7 cellular contexts compared by ENCODE assay signal in the genomic region with DNA sequence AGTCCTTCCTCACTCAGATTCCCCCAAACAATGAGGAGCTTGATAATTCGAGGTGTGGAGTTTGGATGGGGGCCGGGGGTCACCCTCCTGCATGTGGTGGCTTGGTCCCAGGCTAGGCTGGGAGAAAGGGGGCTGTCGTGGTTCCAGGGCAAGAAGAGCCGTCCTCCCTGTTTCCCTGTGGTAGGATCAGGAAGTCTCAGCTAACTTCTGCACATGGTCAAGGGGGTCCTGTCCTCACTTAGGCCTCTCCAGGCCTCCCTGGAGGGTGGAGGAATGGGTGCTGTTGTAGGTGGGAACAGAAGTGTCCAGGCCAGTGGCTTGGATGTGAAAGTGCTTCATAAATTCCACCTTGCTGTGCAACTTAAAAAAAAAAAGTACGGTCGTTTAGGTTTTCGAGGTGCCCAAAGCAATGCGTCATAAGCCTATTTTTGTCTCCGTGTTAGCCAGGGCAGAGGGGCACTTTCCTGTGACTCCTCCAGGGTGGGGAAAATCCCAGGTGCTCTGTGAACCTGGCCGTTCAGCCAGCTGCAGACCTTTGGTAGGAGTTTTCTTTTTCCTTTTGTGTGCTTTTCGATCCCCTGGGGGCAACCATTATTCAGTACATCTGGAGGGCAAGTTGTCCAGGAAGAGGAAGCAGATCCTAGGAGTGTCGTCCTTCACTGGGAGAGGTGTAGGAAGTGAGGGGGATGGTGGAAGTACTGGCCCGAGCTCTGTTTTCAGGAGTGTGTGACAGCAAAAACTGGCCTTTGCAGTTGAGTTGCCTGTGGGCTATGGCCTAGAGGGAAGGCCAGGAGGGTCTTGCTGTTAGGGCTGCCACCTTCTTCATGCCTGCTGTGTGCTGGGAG. TPM values are rescaled to one million over a fixed set of nuclear protein-coding genes. Genes with fewer than 3 reads are reported as not detected.
DNase-seq lines count a peak whose midpoint lies in the region; ATAC-seq, FAIRE-seq and TF ChIP-seq lines count a peak whose summit lies in the region.

No MANE protein-coding gene starts in this region.

- H3K18ac ChIP-seq in IMR-90 (ENCODE audit: low read depth, low read length): no peak overlapping the region

- H3K4me1 ChIP-seq in IMR-90 (ENCODE audit: control insufficient read depth, insufficient read depth, low read length): peaks cover 36% of the 10 kb centered on the region
- H3K4me1 ChIP-seq in adrenal gland (replicated peaks in 1 of 2): peaks cover 51 to 77% of the 10 kb centered on the region in 2 donors

- no peaks in the 10 kb centered on the region for H3K36me3 ChIP-seq in IMR-90 (ENCODE audit: control insufficient read depth, insufficient read depth, low read length)
- H3K36me3 ChIP-seq in adrenal gland (replicated peaks in 1 of 2): no peaks in the 10 kb centered on the region

- H3K4me3 ChIP-seq in IMR-90 (ENCODE audit: insufficient read depth, low read depth, low read length) (no peak overlapping the region), adrenal gland (no peak overlapping the region)

- H2AFZ ChIP-seq in IMR-90 (replicated peaks; ENCODE audit: low read length, poor library complexity): no peak overlapping the region

- CTCF ChIA-PET in IMR-90 (lab: Yijun Ruan, JAX): interaction anchor here (0.6 kb wide), 2 partner anchors 34 to 1004 kb away, joined by 3 to 5 read pairs; no protein-coding TSS in a partner anchor

- TF ChIP-seq POLR2A in GM12891 (IDR thresholded peaks at IDR 0.05; ENCODE audit: low read depth, low read length): no peak
- no peak for TF ChIP-seq POLR2A in IMR-90 (IDR thresholded peaks at IDR 0.05; ENCODE audit: low read depth, low read length)
- no peak for TF ChIP-seq POLR2A in adrenal gland (IDR thresholded peaks at IDR 0.05)

- no peak overlapping the region for H2AK9ac ChIP-seq in IMR-90 (replicated peaks; ENCODE audit: low read depth, low read length, poor library complexity)

- H3K9me1 ChIP-seq in IMR-90 (ENCODE audit: insufficient read depth, low read length): peaks cover 35% of the 10 kb centered on the region

- 88% methylated on average over 4 of the region's 13 CpGs; no CpG with 5 or more reads in 1 of the 2 experiments for WGBS in IMR-90 (ENCODE audit: extremely low coverage in 2 of 2, insufficient read length in 1 of 2), 2 experiments
- 64 to 80% (median 65%) methylated on average over 12 to 13 of the region's 13 CpGs for WGBS in adrenal gland, 4 donors

- H3K9me3 Mint-ChIP-seq in naive thymus-derived CD8-positive, alpha-beta T cell: peaks cover 0 to 3% (median 0%) of the 10 kb centered on the region in 9 donors

- no peak for FAIRE-seq in GM12891 (lab: Jason Lieb, UNC)

- H3K9me3 ChIP-seq in IMR-90 (ENCODE audit: control insufficient read depth, insufficient read depth, low read length) (no peaks in the 10 kb centered on the region), adrenal gland (replicated peaks in 1 of 3) (no peaks in the 10 kb centered on the region)

- no peak for TF ChIP-seq CTCF in IMR-90 (conservative IDR thresholded peaks at IDR 0.05; ENCODE audit: low read depth, low read length)
- no peak for TF ChIP-seq CTCF in adrenal gland (IDR thresholded peaks at IDR 0.05)

- H3K9ac ChIP-seq in IMR-90 (ENCODE audit: low read depth, low read length): no peak overlapping the region

- intact Hi-C loops in IMR-90 (cut with micrococcal nuclease) (no loop called here), adrenal gland (cut with DNase I) (loop anchor here (10.0 kb wide), 2 partner anchors 46 to 56 kb away; no protein-coding TSS in a partner anchor)

- no peak overlapping the region for H2BK5ac ChIP-seq in IMR-90 (ENCODE audit: low read depth, low read length, poor library complexity, severe bottlenecking)

- H3K27me3 Mint-ChIP-seq in naive thymus-derived CD8-positive, alpha-beta T cell: no peaks in the 10 kb centered on the region

- no peak overlapping the region for H3K14ac ChIP-seq in IMR-90 (replicated peaks; ENCODE audit: low read depth, low read length)

- peaks cover 44 to 79% of the 10 kb centered on the region in 2 experiments for H3K79me1 ChIP-seq in IMR-90 (ENCODE audit: low read depth in 1 of 2, low read length in 2 of 2)

- H3K27ac Mint-ChIP-seq in naive thymus-derived CD8-positive, alpha-beta T cell: peak overlapping the region; percentile 52 to 95 (median 90)

- H3K56ac ChIP-seq in IMR-90 (ENCODE audit: extremely low read depth, insufficient read depth, low read length): no peak overlapping the region

- POLR2A ChIA-PET in IMR-90 (lab: Charles Lee; ENCODE audit: unreplicated experiment): no interaction called here
- POLR2A ChIA-PET in naive thymus-derived CD8-positive, alpha-beta T cell (lab: Charles Lee): interaction anchor here (6.3 kb wide), 1 partner anchor 10 kb away, joined by 47 read pairs; the partner anchor contains the start of gene IGF2R

- no peak overlapping the region for H4K91ac ChIP-seq in IMR-90 (ENCODE audit: insufficient read depth, low read depth, low read length)

- H3K27ac ChIP-seq in IMR-90 (ENCODE audit: insufficient read depth, low read length) (no peak overlapping the region), adrenal gland (peak overlapping the region in 4 of 5 donors; percentile 6 to 78 (median 66))

- DNase-seq in GM12891 (ENCODE audit: insufficient read length, low spot score) (no peak), IMR-90 (no peak), adrenal gland (no peak), pons (ENCODE audit: low spot score) (no peak), D341Med (ENCODE audit: low spot score) (no peak)
- no peak for DNase-seq in naive thymus-derived CD8-positive, alpha-beta T cell

- peaks cover 87% of the 10 kb centered on the region for H4K20me1 ChIP-seq in IMR-90 (ENCODE audit: insufficient read depth, low read length)

- H4K8ac ChIP-seq in IMR-90 (ENCODE audit: low read depth in 2 of 2, low read length in 2 of 2): no peak overlapping the region

- no peak overlapping the region for H2BK15ac ChIP-seq in IMR-90 (ENCODE audit: low read depth, low read length)

- H3K4ac ChIP-seq in IMR-90 (ENCODE audit: low read depth, low read length): no peak overlapping the region

- in situ Hi-C loops in IMR-90 (cut with MboI; ENCODE audit: low sequenced_read_pairs): no loop called here

- no peak for TF ChIP-seq RAD21 in IMR-90 (IDR thresholded peaks at IDR 0.05; ENCODE audit: low read length)

- ATAC-seq in GM21360 (IDR thresholded peaks at IDR 0.05; ENCODE audit: unreplicated experiment): peak; percentile 30
- no peak for ATAC-seq in IMR-90 (ENCODE audit: low read depth)
- ATAC-seq in naive thymus-derived CD8-positive, alpha-beta T cell: no peak

- peak overlapping the region; percentile 26 to 83 (median 54) for H3K4me3 Mint-ChIP-seq in naive thymus-derived CD8-positive, alpha-beta T cell

- H3K4me1 Mint-ChIP-seq in naive thymus-derived CD8-positive, alpha-beta T cell: peaks cover 67 to 95% (median 94%) of the 10 kb centered on the region in 4 donors

- H2BK120ac ChIP-seq in IMR-90 (ENCODE audit: low read depth, low read length): no peak overlapping the region

- H3K27me3 ChIP-seq in IMR-90 (ENCODE audit: control insufficient read depth, insufficient read depth, low read length) (no peaks in the 10 kb centered on the region), adrenal gland (no peaks in the 10 kb centered on the region)

- H3K36me3 Mint-ChIP-seq in naive thymus-derived CD8-positive, alpha-beta T cell: no peaks in the 10 kb centered on the region

- no peak overlapping the region for H3K4me2 ChIP-seq in IMR-90 (ENCODE audit: low read depth, low read length)

- BruUV-seq in IMR-90 (replicated peaks; lab: Mats Ljungman, UMichigan): no TSS peak

- no peak overlapping the region for H3K23ac ChIP-seq in IMR-90 (ENCODE audit: low read depth, low read length)

- peak overlapping the region; percentile 12 for H2AK5ac ChIP-seq in IMR-90 (ENCODE audit: low read depth, low read length)

- no peak overlapping the region for H4K5ac ChIP-seq in IMR-90 (ENCODE audit: low read depth, low read length)

- H2BK20ac ChIP-seq in IMR-90 (ENCODE audit: low read depth, low read length): no peak overlapping the region

- dilution Hi-C loops in IMR-90 (cut with HindIII; ENCODE audit: low sequenced_read_pairs, unreplicated experiment): no loop called here

TF ChIP-seq in GM12891, 5 proteins besides CTCF, POLR2A, EP300 and RAD21:
- TF ChIP-seq PAX5 (IDR thresholded peaks at IDR 0.05; ENCODE audit: insufficient read depth, low read length, severe bottlenecking) (no peak), POLR2AphosphoS5 (IDR thresholded peaks at IDR 0.05; ENCODE audit: low read depth, low read length) (no peak; the same call in 1 of the 2 replicates), TAF1 (IDR thresholded peaks at IDR 0.05; ENCODE audit: low read depth, low read length) (0 out of 2 replicates have a peak, but pooled peaks have one; percentile 22), SPI1 (IDR thresholded peaks at IDR 0.05; ENCODE audit: low read depth, low read length) (peak; percentile 36), POU2F2 (IDR thresholded peaks at IDR 0.05; ENCODE audit: low read depth, low read length) (no peak)

TF ChIP-seq in IMR-90, 13 proteins besides CTCF, POLR2A, EP300 and RAD21 (continues in another document):
- TF ChIP-seq USF2 (IDR thresholded peaks at IDR 0.05; ENCODE audit: low read depth, low read length) (no peak), CHD1 (IDR thresholded peaks at IDR 0.05; ENCODE audit: low read depth, low read length) (no peak), SMC3 (IDR thresholded peaks at IDR 0.05; ENCODE audit: low read depth, low read length) (no peak), BHLHE40 (IDR thresholded peaks at IDR 0.05; ENCODE audit: low read depth, low read length) (no peak)

RNA-seq across cellular contexts. Expression of gene IGF2R, which starts 9.6 kb away (rescaled TPM):
- polyA plus RNA-seq in GM12891 (2012; ENCODE audit: low read depth, missing spikeins): 19.8 TPM
- total RNA-seq in IMR-90 (2012; rRNA removed): 33.2 and 38.6 TPM in 2 replicates
- polyA plus RNA-seq in IMR-90 (2012; rRNA removed): 37.2 and 41.4 TPM in 2 replicates
- polyA plus RNA-seq in IMR-90 (2012; cell fraction: cytosol; rRNA removed): 20.4 and 27.1 TPM in 2 replicates
- 24.9 and 43.2 TPM in 2 replicates for polyA plus RNA-seq in IMR-90 (2012; cell fraction: nucleus; rRNA removed; ENCODE audit: low replicate concordance)
- 100 to 1,000 TPM in 2 of 8 donors, 10 to 100 TPM in 6; 72.6 to 154 (median 92.7) TPM for total RNA-seq in adrenal gland
- 100 to 1,000 TPM in 1 of 3 donors, 10 to 100 TPM in 2; 17.1 to 114 (median 27.6) TPM for polyA plus RNA-seq in adrenal gland
- total RNA-seq in naive thymus-derived CD8-positive, alpha-beta T cell: 10 to 100 TPM; 63.1 to 69.7 TPM
- 10 to 100 TPM in 2 of 3 donors, 1 to 10 TPM in 1; 9.1 to 19.3 (median 13.6) TPM for polyA plus RNA-seq in naive thymus-derived CD8-positive, alpha-beta T cell
